In the genomic region with DNA sequence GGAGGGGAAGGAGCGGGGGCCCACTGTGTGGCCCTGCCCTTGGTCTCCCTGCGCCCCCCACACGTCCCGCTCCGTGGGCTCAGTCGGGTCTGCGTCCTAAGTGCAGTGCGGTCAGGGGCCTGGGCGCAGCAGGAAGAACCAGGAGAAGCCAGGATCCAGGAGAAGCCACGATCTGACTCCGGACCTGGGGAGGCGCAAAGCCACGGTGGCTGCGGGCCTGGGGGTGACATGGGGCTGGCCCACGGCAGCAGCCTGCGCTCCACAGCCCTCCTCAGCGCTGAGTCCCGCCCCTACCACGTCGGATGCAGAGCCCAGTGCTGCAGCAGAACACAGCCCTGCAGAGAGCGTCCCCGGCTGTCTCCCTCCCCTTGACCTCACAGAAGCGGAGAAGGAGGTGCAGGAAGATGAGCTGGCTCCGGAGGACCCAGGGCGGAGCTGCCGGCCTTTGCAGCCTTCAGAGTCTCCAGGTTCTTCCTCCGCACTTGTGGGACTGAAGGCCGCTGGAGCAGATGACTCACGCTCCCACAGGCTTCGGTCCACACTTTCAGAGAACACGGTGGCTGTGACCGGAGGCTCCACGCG, we compare ENCODE assay signal across 22 cellular contexts.
"Had no signal": no experiment of that assay in that cellular context is flagged by ENCODE, and none has a peak within 500 bp of the region (broad histone marks: within the 10 kb centered on the region; RNA-seq: fewer than 3 reads in every experiment).

No MANE protein-coding gene starts in this region.

- H3K4me3 ChIP-seq: adrenal gland had no signal

- H3K9me3 ChIP-seq: adrenal gland had no signal

- H3K4me1 Mint-ChIP-seq: activated B cell treated with CpG ODN at 0.5 μM for 24 hours; activated CD4-positive, alpha-beta memory T cell treated with anti-CD3 and anti-CD28 coated beads, Interleukin-2, amount 10 ng/mL, durations not matched to agents 7 days and 5 days; activated CD4-positive, alpha-beta T cell treated with anti-CD3 and anti-CD28 coated beads, Interleukin-2, amount 10 ng/mL, durations not matched to agents 7 days and 5 days; activated naive CD8-positive, alpha-beta T cell treated with anti-CD3 and anti-CD28 coated beads, Interleukin-2, amount 10 ng/mL, durations not matched to agents 7 days and 5 days; T-helper 17 cell had no signal

- DNase-seq: activated B cell treated with CpG ODN at 0.5 μM for 24 hours; activated CD4-positive, alpha-beta memory T cell treated with anti-CD3 and anti-CD28 coated beads, Interleukin-2, amount 10 ng/mL, durations not matched to agents 7 days and 5 days; activated CD4-positive, alpha-beta T cell treated with anti-CD3 and anti-CD28 coated beads for 1 hour; activated CD4-positive, alpha-beta T cell treated with anti-CD3 and anti-CD28 coated beads, Interleukin-2, amount 10 ng/mL, durations not matched to agents 7 days and 5 days; activated naive CD4-positive, alpha-beta T cell treated with anti-CD3 and anti-CD28 coated beads, Interleukin-2, amount 50 U/mL, for 16 hours; activated naive CD8-positive, alpha-beta T cell treated with anti-CD3 and anti-CD28 coated beads, Interleukin-2, amount 10 ng/mL, durations not matched to agents 7 days and 5 days; activated T-cell treated with anti-CD3 and anti-CD28 coated beads for 4 hours; adrenal gland; anterior cingulate cortex; cerebellar nuclear complex; KG1; NCI-H1092; NCI-H1417; NCI-H2029; NCI-H345; NCI-H510A; NCI-H69; SIG-M5; T-helper 17 cell; T1000 had no signal

- H3K27me3 ChIP-seq: adrenal gland had no signal

- H3K4me1 ChIP-seq: adrenal gland had no signal

- FAIRE-seq: RCC 7860, TTC549 had no signal

- ATAC-seq: T-helper 17 cell had no signal

- H3K27me3 Mint-ChIP-seq: activated B cell treated with CpG ODN at 0.5 μM for 24 hours; activated CD4-positive, alpha-beta memory T cell treated with anti-CD3 and anti-CD28 coated beads, Interleukin-2, amount 10 ng/mL, durations not matched to agents 7 days and 5 days; activated CD4-positive, alpha-beta T cell treated with anti-CD3 and anti-CD28 coated beads, Interleukin-2, amount 10 ng/mL, durations not matched to agents 7 days and 5 days; activated naive CD8-positive, alpha-beta T cell treated with anti-CD3 and anti-CD28 coated beads, Interleukin-2, amount 10 ng/mL, durations not matched to agents 7 days and 5 days; T-helper 17 cell had no signal

- H3K36me3 Mint-ChIP-seq: activated naive CD8-positive, alpha-beta T cell treated with anti-CD3 and anti-CD28 coated beads, Interleukin-2, amount 10 ng/mL, durations not matched to agents 7 days and 5 days had no signal

- H3K4me3 Mint-ChIP-seq: activated B cell treated with CpG ODN at 0.5 μM for 24 hours; activated CD4-positive, alpha-beta memory T cell treated with anti-CD3 and anti-CD28 coated beads, Interleukin-2, amount 10 ng/mL, durations not matched to agents 7 days and 5 days; activated CD4-positive, alpha-beta T cell treated with anti-CD3 and anti-CD28 coated beads, Interleukin-2, amount 10 ng/mL, durations not matched to agents 7 days and 5 days; activated naive CD8-positive, alpha-beta T cell treated with anti-CD3 and anti-CD28 coated beads, Interleukin-2, amount 10 ng/mL, durations not matched to agents 7 days and 5 days; T-helper 17 cell had no signal

- H3K36me3 ChIP-seq: adrenal gland had no signal

- H3K27ac ChIP-seq: adrenal gland had no signal
